ENCODE assay signal across 8 cellular contexts in genomic region chr9:119963258-119963797, GRCh38.
DNase-seq lines count a peak whose midpoint lies in the region; ATAC-seq and TF ChIP-seq lines count a peak whose summit lies in the region.
"Had no signal": no experiment of that assay in that cellular context is flagged by ENCODE, and none has a peak within 500 bp of the region (broad histone marks: within the 10 kb centered on the region; RNA-seq: fewer than 3 reads in every experiment).

No MANE protein-coding gene starts in this region.

- H3K27ac ChIP-seq in hepatocyte (no peak overlapping the region), WERI-Rb-1 (no peak overlapping the region)
- H3K27ac ChIP-seq: KMS-11 had no signal

- H3K9me3 ChIP-seq in hepatocyte (ENCODE audit: low read depth) (no peaks in the 10 kb centered on the region), WERI-Rb-1 (ENCODE audit: severe bottlenecking) (peaks cover 3% of the 10 kb centered on the region)

- peak overlapping the region in 1 of 7 donors; percentile 37 for H3K27ac Mint-ChIP-seq in CD14-positive monocyte

- H3K4me3 Mint-ChIP-seq in CD14-positive monocyte, result no peak overlapping the region

- H3K9me3 Mint-ChIP-seq in CD14-positive monocyte, result no peaks in the 10 kb centered on the region

- no peak for TF ChIP-seq CTCF in hepatocyte (IDR thresholded peaks at IDR 0.05; ENCODE audit: poor library complexity)
- no peak for TF ChIP-seq CTCF in WERI-Rb-1 (IDR thresholded peaks at IDR 0.05; ENCODE audit: low read depth, low read length)
- no peak for TF ChIP-seq CTCF in CD14-positive monocyte (IDR thresholded peaks at IDR 0.05)

- ATAC-seq in esophagus mucosa, result no peak

- H3K4me1 ChIP-seq in hepatocyte (ENCODE audit: insufficient read depth), result no peaks in the 10 kb centered on the region

- no peak overlapping the region for H2AFZ ChIP-seq in hepatocyte

- DNase-seq in HCEC 1CT, result peak; percentile 32
- peak; percentile 78 for DNase-seq in amniotic epithelial cell (ENCODE audit: low read depth)
- DNase-seq in hepatocyte (ENCODE audit: low spot score), result peak; percentile 30
- peak; percentile 57 for DNase-seq in stromal cell of bone marrow (ENCODE audit: low read depth)
- DNase-seq in WERI-Rb-1, result no peak
- DNase-seq in CD14-positive monocyte (ENCODE audit: low spot score), result no peak

- peaks cover 2% of the 10 kb centered on the region for H3K4me1 Mint-ChIP-seq in CD14-positive monocyte

- H3K27me3 ChIP-seq in hepatocyte (peaks cover 6% of the 10 kb centered on the region), WERI-Rb-1 (ENCODE audit: insufficient read depth, low read depth, severe bottlenecking) (no peaks in the 10 kb centered on the region)

- no peaks in the 10 kb centered on the region for H3K79me2 ChIP-seq in hepatocyte

- H3K9me2 ChIP-seq in hepatocyte (replicated peaks; ENCODE audit: insufficient read depth), result no peaks in the 10 kb centered on the region

- H3K4me3 ChIP-seq in hepatocyte (no peak overlapping the region), WERI-Rb-1 (ENCODE audit: low read depth, low read length) (no peak overlapping the region)

- 32% methylated on average over 4 of the region's 4 CpGs for WGBS in hepatocyte (ENCODE audit: low lambda C conversion rate, missing lambda C conversion rate)

- H3K27me3 Mint-ChIP-seq in CD14-positive monocyte (ENCODE audit: low read depth in 3 of 3), result peaks cover 0 to 15% (median 3%) of the 10 kb centered on the region in 3 donors

- H4K20me1 ChIP-seq in hepatocyte (ENCODE audit: insufficient read depth, poor library complexity, severe bottlenecking), result no peaks in the 10 kb centered on the region

- H3K36me3 ChIP-seq in hepatocyte (replicated peaks; ENCODE audit: insufficient read depth, low read depth) (no peaks in the 10 kb centered on the region), WERI-Rb-1 (no peaks in the 10 kb centered on the region)

- peak overlapping the region; percentile 35 for H3K4me2 ChIP-seq in hepatocyte
- H3K4me2 ChIP-seq: KMS-11 had no signal

- intact Hi-C loops in CD14-positive monocyte (cut with micrococcal nuclease), result loop anchor here (5.0 to 10.0 kb wide), 2 partner anchors 501 to 514 kb away; no protein-coding TSS in a partner anchor

- no peaks in the 10 kb centered on the region for H3K36me3 Mint-ChIP-seq in CD14-positive monocyte

Comparison
In these comparisons a context has a peak if more than half of its experiments do, and no peak if none do; other contexts are left out.
1. DNase-seq: peak in HCEC 1CT (single experiment), amniotic epithelial cell (single experiment), hepatocyte (single experiment) and stromal cell of bone marrow (single experiment); none in WERI-Rb-1 (single experiment) and CD14-positive monocyte (single experiment).